In genomic region chr2:135819211-135819610, GRCh38 we compare ENCODE assay signal across 8 cellular contexts. TPM values are rescaled to one million over a fixed set of nuclear protein-coding genes. Genes with fewer than 3 reads are reported as not detected.
DNase-seq lines count a peak whose midpoint lies in the region; ATAC-seq, FAIRE-seq and TF ChIP-seq lines count a peak whose summit lies in the region.

No MANE protein-coding gene starts in this region.

- intact Hi-C loops in HepG2 (cut with micrococcal nuclease; ENCODE audit: unreplicated experiment) (loop anchor here (1.0 kb wide), 1 partner anchor 565 kb away; no protein-coding TSS in a partner anchor), right lobe of liver (cut with DNase I) (no loop called here), lower leg skin (cut with DNase I; ENCODE audit: low total_unique reads) (no loop called here)

- TF ChIP-seq CTCF in HepG2 (CRISPR knock-in tag; IDR thresholded peaks at IDR 0.05), result peak; percentile 74
- peak in 1 of 4 donors; percentile 3 for TF ChIP-seq CTCF in right lobe of liver (IDR thresholded peaks at IDR 0.05)
- TF ChIP-seq CTCF in lower leg skin (IDR thresholded peaks at IDR 0.05), result no peak

- TF ChIP-seq RAD21 in HepG2 (CRISPR knock-in tag; IDR thresholded peaks at IDR 0.05), result no peak

- H3K27me3 ChIP-seq in HepG2 (ENCODE audit: control insufficient read depth in 1 of 2, insufficient read depth in 2 of 2, low read length in 2 of 2) (peaks cover 0 to 7% of the 10 kb centered on the region in 2 experiments; a peak in 3 of 5 replicates), right lobe of liver (no peaks in the 10 kb centered on the region)

- H3K4me2 ChIP-seq in HepG2 (ENCODE audit: low read depth, low read length), result no peak overlapping the region

- H3K9me3 ChIP-seq in HepG2 (ENCODE audit: low read length) (no peaks in the 10 kb centered on the region; the same call in 1 of the 2 replicates), right lobe of liver (no peaks in the 10 kb centered on the region)

- H3K4me3 ChIP-seq in HepG2 (replicated peaks in 1 of 3; ENCODE audit: insufficient read depth in 1 of 3, low read depth in 2 of 3, low read length in 3 of 3) (no peak overlapping the region), right lobe of liver (no peak overlapping the region), lower leg skin (ENCODE audit: low read depth, poor library complexity, severe bottlenecking) (no peak overlapping the region)

- no peak overlapping the region for H2AFZ ChIP-seq in HepG2 (ENCODE audit: low read length)

- H3K27ac ChIP-seq in HepG2 (ENCODE audit: extremely low read length, insufficient read depth, low read length) (no peak overlapping the region), right lobe of liver (no peak overlapping the region)

- WGBS in HepG2 (ENCODE audit: low lambda C conversion rate), result 44% methylated on average over 8 of the region's 8 CpGs
- WGBS in right lobe of liver (ENCODE audit: insufficient coverage, low coverage, low lambda C conversion rate, missing lambda C conversion rate), result 24% methylated on average over 4 of the region's 8 CpGs
- 73 to 74% methylated on average over 8 of the region's 8 CpGs for WGBS in lower leg skin, 2 donors

- no peak for TF ChIP-seq EP300 in HepG2 (IDR thresholded peaks at IDR 0.05; ENCODE audit: low read depth in 2 of 2, low read length in 2 of 2)
- no peak for TF ChIP-seq EP300 in HepG2 (CRISPR knock-in tag; IDR thresholded peaks at IDR 0.05; ENCODE audit: borderline replicate concordance)

- H3K36me3 ChIP-seq in HepG2 (replicated peaks in 1 of 2; ENCODE audit: control insufficient read depth in 1 of 2, insufficient read depth in 2 of 2, low read length in 2 of 2) (no peaks in the 10 kb centered on the region), right lobe of liver (no peaks in the 10 kb centered on the region)

- DNase-seq in HepG2 (ENCODE audit: low spot score) (peak; percentile 29), right lobe of liver (no peak), SK-MEL-5 (ENCODE audit: low read depth, low spot score) (peak; percentile 46), immature natural killer cell (no peak), lower leg skin (ENCODE audit: low spot score in 2 of 2) (no peak)

- H3K9ac ChIP-seq in HepG2 (ENCODE audit: insufficient read depth, low read depth, low read length), result no peak overlapping the region

- CTCF ChIA-PET in HepG2 (lab: Yijun Ruan, JAX; ENCODE audit: low intra/inter-chr PET ratio, low total read pairs), result interaction anchor here (1.5 kb wide), 1 partner anchor 559 kb away, joined by 7 read pairs; no protein-coding TSS in a partner anchor

- ATAC-seq in HepG2 (peak; percentile 91), right lobe of liver (no peak), esophagus mucosa (peak; percentile 39), GM21528 (IDR thresholded peaks at IDR 0.05; ENCODE audit: low FRiP score, unreplicated experiment) (no peak), GM21717 (IDR thresholded peaks at IDR 0.05; ENCODE audit: unreplicated experiment) (no peak)

- peak; percentile 66 for FAIRE-seq in HepG2 (lab: Jason Lieb, UNC)

- H3K4me1 ChIP-seq in HepG2 (ENCODE audit: insufficient read depth, low read length) (no peaks in the 10 kb centered on the region), right lobe of liver (no peaks in the 10 kb centered on the region)

- H4K20me1 ChIP-seq in HepG2 (ENCODE audit: insufficient read depth, low read length), result no peaks in the 10 kb centered on the region

- peak overlapping the region in 1 of 6 donors; percentile 65 for H3K27ac Mint-ChIP-seq in immature natural killer cell

- peaks cover 11 to 15% of the 10 kb centered on the region in 2 donors for H3K4me1 Mint-ChIP-seq in immature natural killer cell

- in situ Hi-C loops in HepG2 (cut with HindIII; ENCODE audit: extremely low pct_ligation_motif_present, low pct_unique_long_range_greater_than_20kb), result loop anchor here (10.0 kb wide), 1 partner anchor 566 kb away; no protein-coding TSS in a partner anchor
- in situ Hi-C loops in SK-MEL-5 (cut with HindIII; ENCODE audit: low pct_unique_long_range_greater_than_20kb, low sequenced_read_pairs), result no loop called here

- BruUV-seq in HepG2 (replicated peaks; lab: Mats Ljungman, UMichigan), result no TSS peak

- peak overlapping the region in 1 of 5 donors; percentile 42 for H3K4me3 Mint-ChIP-seq in immature natural killer cell

- POLR2A ChIA-PET in HepG2 (lab: Yijun Ruan, JAX), result no interaction called here

- H3K9me3 Mint-ChIP-seq in immature natural killer cell, result peaks cover 0 to 7% (median 0%) of the 10 kb centered on the region in 6 donors

- H3K79me2 ChIP-seq in HepG2 (ENCODE audit: insufficient read depth, low read length), result no peaks in the 10 kb centered on the region

- peaks cover 0 to 4% (median 2%) of the 10 kb centered on the region in 3 donors for H3K27me3 Mint-ChIP-seq in immature natural killer cell (ENCODE audit: low read depth in 3 of 3)

- TF ChIP-seq POLR2A in HepG2 (IDR thresholded peaks at IDR 0.05; ENCODE audit: insufficient read depth in 1 of 2, low read depth in 2 of 2, low read length in 2 of 2) (no peak), right lobe of liver (IDR thresholded peaks at IDR 0.05) (no peak), lower leg skin (IDR thresholded peaks at IDR 0.05) (no peak)

- H3K36me3 Mint-ChIP-seq in immature natural killer cell, result peaks cover 0 to 9% (median 6%) of the 10 kb centered on the region in 3 donors

TF ChIP-seq in HepG2, 621 proteins besides CTCF, POLR2A, EP300 and RAD21 (continues in another document):
- no peak for TF ChIP-seq NRL (CRISPR knock-in tag; IDR thresholded peaks at IDR 0.05; ENCODE audit: borderline replicate concordance)

RNA-seq across cellular contexts. Expression of gene LCT, which starts 17.8 kb away (rescaled TPM):
- total RNA-seq in HepG2 (2016; rRNA removed; fragmentation: Illumina TruSeq; extraction: Trizol) (not detected in 2 replicates), right lobe of liver (under 1 TPM in 1 of 6 experiments, not detected in 5; 0.12 TPM), esophagus mucosa (not detected), lower leg skin (under 1 TPM in 2 of 4 donors, not detected in 2; 0.03 to 0.15 TPM)
- not detected in 2 replicates for total RNA-seq in HepG2 (2016; cell fraction: cytosol; rRNA removed; fragmentation: Illumina TruSeq; extraction: Trizol; ENCODE audit: low read depth)
- not detected in 2 replicates for total RNA-seq in HepG2 (2016; cell fraction: insoluble cytoplasmic fraction; rRNA removed; fragmentation: Illumina TruSeq; extraction: Trizol)
- total RNA-seq in HepG2 (2016; cell fraction: membrane; rRNA removed; fragmentation: Illumina TruSeq; extraction: Trizol), result not detected in 2 replicates
- not detected in 2 replicates for total RNA-seq in HepG2 (2016; cell fraction: nucleus; rRNA removed; fragmentation: Illumina TruSeq; extraction: Trizol)
- polyA plus RNA-seq in HepG2 (2011; rRNA removed) (not detected in 2 replicates), immature natural killer cell (not detected)
- polyA plus RNA-seq in HepG2 (2011; cell fraction: cytosol; rRNA removed), result not detected in 2 replicates
- polyA plus RNA-seq in HepG2 (2011; cell fraction: nucleus; rRNA removed), result not detected in 2 replicates
- not detected in 2 replicates for polyA plus RNA-seq in HepG2 (2012)
- not detected in 2 replicates for polyA plus RNA-seq in HepG2 (2016; cell fraction: cytosol; fragmentation: Illumina TruSeq; extraction: Trizol; ENCODE audit: low read depth)
- not detected in 2 replicates for polyA plus RNA-seq in HepG2 (2016; cell fraction: insoluble cytoplasmic fraction; fragmentation: Illumina TruSeq; extraction: Trizol; ENCODE audit: low read depth)
- polyA plus RNA-seq in HepG2 (2016; cell fraction: membrane; fragmentation: Illumina TruSeq; extraction: Trizol; ENCODE audit: low read depth), result not detected in 2 replicates
- polyA plus RNA-seq in HepG2 (2016; cell fraction: nucleus; fragmentation: Illumina TruSeq; extraction: Trizol; ENCODE audit: insufficient read depth, low read depth), result not detected in 2 replicates
- polyA minus RNA-seq in HepG2 (2011; rRNA and poly(A)+ RNA removed; ENCODE audit: low replicate concordance), result 0.08 and 0.12 TPM in 2 replicates
- not detected in 2 replicates for polyA minus RNA-seq in HepG2 (2011; cell fraction: cytosol; rRNA and poly(A)+ RNA removed)
- 0.12 TPM in 1 of 2 replicates, not detected in the other for polyA minus RNA-seq in HepG2 (2011; cell fraction: nucleus; rRNA and poly(A)+ RNA removed)
- total RNA-seq in SK-MEL-5 (2014; rRNA removed; shearing (Covaris generic)), result not detected in 2 replicates
- polyA plus RNA-seq in SK-MEL-5 (2015; cell fraction: cytosol; rRNA removed), result 0.04 TPM in 1 of 2 replicates, not detected in the other
- 0.08 TPM in 1 of 2 replicates, not detected in the other for polyA plus RNA-seq in SK-MEL-5 (2015; cell fraction: nucleus; rRNA removed)

RNA-seq across cellular contexts. Expression of gene MCM6, which starts 57.0 kb away (rescaled TPM):
- total RNA-seq in HepG2 (2016; rRNA removed; fragmentation: Illumina TruSeq; extraction: Trizol) (18.7 and 48.5 TPM in 2 replicates), right lobe of liver (10 to 100 TPM in 2 of 6 experiments, 1 to 10 TPM in 4; 1.5 to 13.2 (median 4.7) TPM), esophagus mucosa (16.4 TPM), lower leg skin (1 to 10 TPM; 4.5 to 8.5 (median 6.0) TPM)
- 2.9 and 3.3 TPM in 2 replicates for total RNA-seq in HepG2 (2016; cell fraction: cytosol; rRNA removed; fragmentation: Illumina TruSeq; extraction: Trizol; ENCODE audit: low read depth)
- 19.6 and 52.2 TPM in 2 replicates for total RNA-seq in HepG2 (2016; cell fraction: insoluble cytoplasmic fraction; rRNA removed; fragmentation: Illumina TruSeq; extraction: Trizol)
- total RNA-seq in HepG2 (2016; cell fraction: membrane; rRNA removed; fragmentation: Illumina TruSeq; extraction: Trizol), result 5.7 and 6.2 TPM in 2 replicates
- 18.5 and 20.1 TPM in 2 replicates for total RNA-seq in HepG2 (2016; cell fraction: nucleus; rRNA removed; fragmentation: Illumina TruSeq; extraction: Trizol)
- polyA plus RNA-seq in HepG2 (2011; rRNA removed) (6.1 and 9.7 TPM in 2 replicates), immature natural killer cell (10 to 100 TPM; 10.6 to 18.0 (median 17.0) TPM)
- polyA plus RNA-seq in HepG2 (2011; cell fraction: cytosol; rRNA removed), result 6.6 TPM in 2 replicates
- polyA plus RNA-seq in HepG2 (2011; cell fraction: nucleus; rRNA removed), result 2.8 and 3.3 TPM in 2 replicates
- polyA plus RNA-seq in HepG2 (2012), result 8.0 and 12.3 TPM in 2 replicates
- 1.3 and 1.7 TPM in 2 replicates for polyA plus RNA-seq in HepG2 (2016; cell fraction: cytosol; fragmentation: Illumina TruSeq; extraction: Trizol; ENCODE audit: low read depth)
- 48.5 and 50.3 TPM in 2 replicates for polyA plus RNA-seq in HepG2 (2016; cell fraction: insoluble cytoplasmic fraction; fragmentation: Illumina TruSeq; extraction: Trizol; ENCODE audit: low read depth)
- polyA plus RNA-seq in HepG2 (2016; cell fraction: membrane; fragmentation: Illumina TruSeq; extraction: Trizol; ENCODE audit: low read depth), result 2.9 and 3.0 TPM in 2 replicates
- 22.1 and 25.3 TPM in 2 replicates for polyA plus RNA-seq in HepG2 (2016; cell fraction: nucleus; fragmentation: Illumina TruSeq; extraction: Trizol; ENCODE audit: insufficient read depth, low read depth)
- 10.7 and 78.5 TPM in 2 replicates for polyA minus RNA-seq in HepG2 (2011; rRNA and poly(A)+ RNA removed; ENCODE audit: low replicate concordance)
- polyA minus RNA-seq in HepG2 (2011; cell fraction: cytosol; rRNA and poly(A)+ RNA removed), result 9.1 and 11.2 TPM in 2 replicates
- polyA minus RNA-seq in HepG2 (2011; cell fraction: nucleus; rRNA and poly(A)+ RNA removed), result 8.8 and 9.1 TPM in 2 replicates
- 18.1 and 20.5 TPM in 2 replicates for total RNA-seq in SK-MEL-5 (2014; rRNA removed; shearing (Covaris generic))
- 38.9 and 42.8 TPM in 2 replicates for polyA plus RNA-seq in SK-MEL-5 (2015; cell fraction: cytosol; rRNA removed)
- polyA plus RNA-seq in SK-MEL-5 (2015; cell fraction: nucleus; rRNA removed), result 15.3 and 19.2 TPM in 2 replicates

Comparison
In these comparisons a context has a peak if more than half of its experiments do, and no peak if none do; other contexts are left out.
1. ATAC-seq: peak in HepG2 (single experiment) and esophagus mucosa (single experiment); none in right lobe of liver (0 of 4), GM21528 (single experiment) and GM21717 (single experiment).
2. DNase-seq: peak in HepG2 (single experiment) and SK-MEL-5 (single experiment); none in right lobe of liver (0 of 3), immature natural killer cell (0 of 3) and lower leg skin (0 of 2).